In genomic region chr21:43643193-43643592, GRCh38 we compare ENCODE assay signal across 17 cellular contexts. TPM values are rescaled to one million over a fixed set of nuclear protein-coding genes. Genes with fewer than 3 reads are reported as not detected.
DNase-seq lines count a peak whose midpoint lies in the region; ATAC-seq, FAIRE-seq and TF ChIP-seq lines count a peak whose summit lies in the region.
"Had no signal": no experiment of that assay in that cellular context is flagged by ENCODE, and none has a peak within 500 bp of the region (broad histone marks: within the 10 kb centered on the region; RNA-seq: fewer than 3 reads in every experiment).

No MANE protein-coding gene starts in this region.

- H3K9me3 ChIP-seq in A549 (no peaks in the 10 kb centered on the region), HepG2 (ENCODE audit: low read length) (no peaks in the 10 kb centered on the region)

- no peaks in the 10 kb centered on the region for H3K27me3 ChIP-seq in HepG2 (ENCODE audit: control insufficient read depth in 1 of 2, insufficient read depth in 2 of 2, low read length in 2 of 2)

- TF ChIP-seq EP300 in A549 (IDR thresholded peaks at IDR 0.05), result no peak
- no peak for TF ChIP-seq EP300 in HepG2 (IDR thresholded peaks at IDR 0.05; ENCODE audit: low read depth in 2 of 2, low read length in 2 of 2)
- TF ChIP-seq EP300 in HepG2 (CRISPR knock-in tag; IDR thresholded peaks at IDR 0.05; ENCODE audit: borderline replicate concordance), result no peak

- H3K4me1 ChIP-seq in A549, result peaks cover 52% of the 10 kb centered on the region
- peaks cover 41% of the 10 kb centered on the region for H3K4me1 ChIP-seq in HepG2 (ENCODE audit: insufficient read depth, low read length)

- no peak overlapping the region for H2AFZ ChIP-seq in HepG2 (ENCODE audit: low read length)

- BruUV-seq in Calu3 (replicated peaks; lab: Mats Ljungman, UMichigan) (no TSS peak), HepG2 (replicated peaks; lab: Mats Ljungman, UMichigan) (no TSS peak)

- H3K4me3 ChIP-seq in A549 (no peak overlapping the region), HepG2 (replicated peaks in 1 of 3; ENCODE audit: insufficient read depth in 1 of 3, low read depth in 2 of 3, low read length in 3 of 3) (no peak overlapping the region)

- TF ChIP-seq POLR2A in A549 (IDR thresholded peaks at IDR 0.05; ENCODE audit: low read length) (no peak), HepG2 (IDR thresholded peaks at IDR 0.05; ENCODE audit: insufficient read depth in 1 of 2, low read depth in 2 of 2, low read length in 2 of 2) (no peak)

- POLR2A ChIA-PET in A549 (lab: Yijun Ruan, JAX) (no interaction called here), WTC11 (lab: Charles Lee) (no interaction called here), HepG2 (lab: Yijun Ruan, JAX) (no interaction called here)

- no peak for ATAC-seq in A549
- ATAC-seq in WTC11, result no peak
- ATAC-seq in HepG2, result no peak
- no peak for ATAC-seq in sciatic nerve
- no peak for ATAC-seq in GM21576 (IDR thresholded peaks at IDR 0.05; ENCODE audit: unreplicated experiment)
- ATAC-seq: SK-N-SH treated with all-trans-retinoic acid at 6 μM for 48 hours had no signal

- H3K9me3 Mint-ChIP-seq in Calu3 (ENCODE audit: low read depth, unreplicated experiment) (no peaks in the 10 kb centered on the region), WTC11 (no peaks in the 10 kb centered on the region)
- H3K9me3 Mint-ChIP-seq: CD4-positive, CD25-positive, alpha-beta regulatory T cell had no signal

- no peaks in the 10 kb centered on the region for H3K36me3 ChIP-seq in HepG2 (replicated peaks in 1 of 2; ENCODE audit: control insufficient read depth in 1 of 2, insufficient read depth in 2 of 2, low read length in 2 of 2)

- TF ChIP-seq RAD21 in A549 (conservative IDR thresholded peaks at IDR 0.05 in 1 of 2, IDR thresholded peaks at IDR 0.05 in 1 of 2), result no peak
- TF ChIP-seq RAD21 in HepG2 (CRISPR knock-in tag; IDR thresholded peaks at IDR 0.05), result no peak

- H3K4me3 Mint-ChIP-seq in Calu3 (ENCODE audit: low read depth, unreplicated experiment) (no peak overlapping the region), WTC11 (no peak overlapping the region)
- H3K4me3 Mint-ChIP-seq: CD4-positive, CD25-positive, alpha-beta regulatory T cell had no signal

- in situ Hi-C loops in HepG2 (cut with HindIII; ENCODE audit: extremely low pct_ligation_motif_present, low pct_unique_long_range_greater_than_20kb), result no loop called here

- H3K27ac ChIP-seq in A549 (peak overlapping the region; percentile 97 to 98), HepG2 (ENCODE audit: extremely low read length, insufficient read depth, low read length) (no peak overlapping the region)

- H3K79me2 ChIP-seq in HepG2 (ENCODE audit: insufficient read depth, low read length), result no peaks in the 10 kb centered on the region

- peaks cover 17% of the 10 kb centered on the region for H3K4me1 Mint-ChIP-seq in Calu3 (ENCODE audit: low read depth, unreplicated experiment)
- H3K4me1 Mint-ChIP-seq in WTC11, result peaks cover 17% of the 10 kb centered on the region; the same call in 1 of the 2 replicates

- intact Hi-C loops in Calu3 (cut with micrococcal nuclease; ENCODE audit: unreplicated experiment), result no loop called here
- intact Hi-C loops in HepG2 (cut with micrococcal nuclease; ENCODE audit: unreplicated experiment), result no loop called here
- intact Hi-C loops in sciatic nerve (cut with DNase I), result no loop called here

- H4K20me1 ChIP-seq in HepG2 (ENCODE audit: insufficient read depth, low read length), result no peaks in the 10 kb centered on the region

- H3K36me3 Mint-ChIP-seq in Calu3 (ENCODE audit: insufficient read depth, unreplicated experiment), result no peaks in the 10 kb centered on the region
- no peaks in the 10 kb centered on the region for H3K36me3 Mint-ChIP-seq in WTC11
- H3K36me3 Mint-ChIP-seq: CD4-positive, CD25-positive, alpha-beta regulatory T cell had no signal

- 88% methylated on average over 4 of the region's 4 CpGs for WGBS in A549 (ENCODE audit: missing lambda C conversion rate)
- 95% methylated on average over 4 of the region's 4 CpGs for WGBS in HepG2 (ENCODE audit: low lambda C conversion rate)

- H3K27me3 Mint-ChIP-seq in Calu3 (ENCODE audit: unreplicated experiment) (no peaks in the 10 kb centered on the region), WTC11 (ENCODE audit: low read depth) (no peaks in the 10 kb centered on the region)

- DNase-seq in A549 (ENCODE audit: low read depth in 1 of 2, low spot score in 1 of 2), result no peak
- DNase-seq in Calu3, result no peak
- peak; percentile 59 for DNase-seq in NCI-H2171 (lab: John Stamatoyannopoulos, UW)
- no peak for DNase-seq in WTC11 (ENCODE audit: low spot score)
- DNase-seq in HepG2 (ENCODE audit: low spot score), result no peak
- DNase-seq in stimulated activated CD8-positive, alpha-beta memory T cell treated with anti-CD3 and anti-CD28 coated beads, Interleukin-4, amount 100 ng/mL, for 48 hours, result no peak
- no peak for DNase-seq in sciatic nerve (ENCODE audit: low spot score)
- DNase-seq: CD4-positive, CD25-positive, alpha-beta regulatory T cell; DMS 273 treated with DMSO at 0.1 percent for 48 hours; Kasumi-1; NCI-H1417 treated with DMSO at 0.1 percent for 48 hours; NCI-H446; NK-92 treated with Interleukin-12 subunit alpha and Interleukin-12 subunit beta, amount 100 ng/mL, for 24 hours had no signal

- FAIRE-seq in A549 (lab: Jason Lieb, UNC), result no peak
- FAIRE-seq in HepG2 (lab: Jason Lieb, UNC), result no peak
- FAIRE-seq: GM12891, H1 had no signal

- H3K4me2 ChIP-seq in A549 (no peak overlapping the region), HepG2 (ENCODE audit: low read depth, low read length) (no peak overlapping the region)

- no peak overlapping the region for H3K9ac ChIP-seq in HepG2 (ENCODE audit: insufficient read depth, low read depth, low read length)

- TF ChIP-seq CTCF in A549 (IDR thresholded peaks at IDR 0.05) (no peak), Calu3 (IDR thresholded peaks at IDR 0.05; ENCODE audit: unreplicated experiment) (no peak), WTC11 (IDR thresholded peaks at IDR 0.05) (no peak), HepG2 (CRISPR knock-in tag; IDR thresholded peaks at IDR 0.05) (no peak)

- CTCF ChIA-PET in A549 (lab: Yijun Ruan, JAX) (no interaction called here), Calu3 (lab: Charles Lee) (no interaction called here), WTC11 (lab: Charles Lee) (no interaction called here), HepG2 (lab: Yijun Ruan, JAX; ENCODE audit: low intra/inter-chr PET ratio, low total read pairs) (no interaction called here)

- H3K27ac Mint-ChIP-seq in Calu3 (ENCODE audit: unreplicated experiment), result peak overlapping the region; percentile 39
- peak overlapping the region; percentile 58; the same call in 1 of the 2 replicates for H3K27ac Mint-ChIP-seq in WTC11
- H3K27ac Mint-ChIP-seq: CD4-positive, CD25-positive, alpha-beta regulatory T cell had no signal

RNA-seq across cellular contexts. Expression of gene HSF2BP, which starts 16.1 kb away (rescaled TPM):
- polyA plus RNA-seq in A549 (2011; rRNA removed) (2.7 and 3.1 TPM in 2 replicates), A549 (2017; fragmentation: RNase III; extraction: RNeasy Plus Mini Kit Qiagen cat#74134 plus additional on column Dnase treatment) (1.7 to 2.3 TPM (median 1.7 TPM) in 3 replicates), HepG2 (2011; rRNA removed) (0.63 and 0.67 TPM in 2 replicates)
- 1.5 and 1.6 TPM in 2 replicates for polyA plus RNA-seq in A549 (2012; cell fraction: cytosol; rRNA removed)
- 0.82 and 1.1 TPM in 2 replicates for polyA plus RNA-seq in A549 (2012; cell fraction: nucleus; rRNA removed)
- 2.0 and 2.1 TPM in 2 replicates for polyA minus RNA-seq in A549 (2011; rRNA and poly(A)+ RNA removed)
- total RNA-seq in Calu3 (2022) (0.95 and 1.5 TPM in 2 replicates), WTC11 (2021) (1.1 to 1.3 TPM (median 1.2 TPM) in 3 replicates), HepG2 (2016; rRNA removed; fragmentation: Illumina TruSeq; extraction: Trizol) (1.6 and 2.2 TPM in 2 replicates), sciatic nerve (1.8 TPM)
- 2.9 and 3.0 TPM in 2 replicates for total RNA-seq in HepG2 (2016; cell fraction: cytosol; rRNA removed; fragmentation: Illumina TruSeq; extraction: Trizol; ENCODE audit: low read depth)
- 1.8 and 2.1 TPM in 2 replicates for total RNA-seq in HepG2 (2016; cell fraction: insoluble cytoplasmic fraction; rRNA removed; fragmentation: Illumina TruSeq; extraction: Trizol)
- 1.7 and 2.1 TPM in 2 replicates for total RNA-seq in HepG2 (2016; cell fraction: membrane; rRNA removed; fragmentation: Illumina TruSeq; extraction: Trizol)
- total RNA-seq in HepG2 (2016; cell fraction: nucleus; rRNA removed; fragmentation: Illumina TruSeq; extraction: Trizol), result 1.6 and 2.4 TPM in 2 replicates
- polyA plus RNA-seq in HepG2 (2011; cell fraction: cytosol; rRNA removed), result 0.68 and 0.87 TPM in 2 replicates
- 0.98 and 1.1 TPM in 2 replicates for polyA plus RNA-seq in HepG2 (2011; cell fraction: nucleus; rRNA removed)
- polyA plus RNA-seq in HepG2 (2012), result 0.92 and 0.95 TPM in 2 replicates
- 0.49 and 0.50 TPM in 2 replicates for polyA plus RNA-seq in HepG2 (2016; cell fraction: cytosol; fragmentation: Illumina TruSeq; extraction: Trizol; ENCODE audit: low read depth)
- polyA plus RNA-seq in HepG2 (2016; cell fraction: insoluble cytoplasmic fraction; fragmentation: Illumina TruSeq; extraction: Trizol; ENCODE audit: low read depth), result 1.4 and 1.6 TPM in 2 replicates
- 0.49 and 0.94 TPM in 2 replicates for polyA plus RNA-seq in HepG2 (2016; cell fraction: membrane; fragmentation: Illumina TruSeq; extraction: Trizol; ENCODE audit: low read depth)
- 0.75 and 1.5 TPM in 2 replicates for polyA plus RNA-seq in HepG2 (2016; cell fraction: nucleus; fragmentation: Illumina TruSeq; extraction: Trizol; ENCODE audit: insufficient read depth, low read depth)
- 0.48 and 3.0 TPM in 2 replicates for polyA minus RNA-seq in HepG2 (2011; rRNA and poly(A)+ RNA removed; ENCODE audit: low replicate concordance)
- 0.69 TPM in 1 of 2 replicates, not detected in the other for polyA minus RNA-seq in HepG2 (2011; cell fraction: cytosol; rRNA and poly(A)+ RNA removed)
- 3.1 and 4.4 TPM in 2 replicates for polyA minus RNA-seq in HepG2 (2011; cell fraction: nucleus; rRNA and poly(A)+ RNA removed)

RNA-seq across cellular contexts. Expression of gene RRP1B, which starts 16.2 kb away (rescaled TPM):
- polyA plus RNA-seq in A549 (2011; rRNA removed) (25.4 and 32.5 TPM in 2 replicates), A549 (2017; fragmentation: RNase III; extraction: RNeasy Plus Mini Kit Qiagen cat#74134 plus additional on column Dnase treatment) (31.4 to 32.5 TPM (median 32.4 TPM) in 3 replicates), HepG2 (2011; rRNA removed) (16.3 TPM in 2 replicates)
- 14.6 and 17.7 TPM in 2 replicates for polyA plus RNA-seq in A549 (2012; cell fraction: cytosol; rRNA removed)
- 20.2 and 22.5 TPM in 2 replicates for polyA plus RNA-seq in A549 (2012; cell fraction: nucleus; rRNA removed)
- polyA minus RNA-seq in A549 (2011; rRNA and poly(A)+ RNA removed), result 23.1 and 26.2 TPM in 2 replicates
- total RNA-seq in Calu3 (2022) (24.6 and 26.0 TPM in 2 replicates), WTC11 (2021) (62.2 to 74.9 TPM (median 64.0 TPM) in 3 replicates), HepG2 (2016; rRNA removed; fragmentation: Illumina TruSeq; extraction: Trizol) (46.2 and 58.2 TPM in 2 replicates), sciatic nerve (18.1 TPM)
- total RNA-seq in HepG2 (2016; cell fraction: cytosol; rRNA removed; fragmentation: Illumina TruSeq; extraction: Trizol; ENCODE audit: low read depth), result 4.4 and 4.5 TPM in 2 replicates
- 45.9 and 49.4 TPM in 2 replicates for total RNA-seq in HepG2 (2016; cell fraction: insoluble cytoplasmic fraction; rRNA removed; fragmentation: Illumina TruSeq; extraction: Trizol)
- 16.5 and 16.9 TPM in 2 replicates for total RNA-seq in HepG2 (2016; cell fraction: membrane; rRNA removed; fragmentation: Illumina TruSeq; extraction: Trizol)
- 28.8 and 31.8 TPM in 2 replicates for total RNA-seq in HepG2 (2016; cell fraction: nucleus; rRNA removed; fragmentation: Illumina TruSeq; extraction: Trizol)
- polyA plus RNA-seq in HepG2 (2011; cell fraction: cytosol; rRNA removed), result 10.6 and 12.2 TPM in 2 replicates
- 17.2 and 19.0 TPM in 2 replicates for polyA plus RNA-seq in HepG2 (2011; cell fraction: nucleus; rRNA removed)
- 19.7 and 22.4 TPM in 2 replicates for polyA plus RNA-seq in HepG2 (2012)
- polyA plus RNA-seq in HepG2 (2016; cell fraction: cytosol; fragmentation: Illumina TruSeq; extraction: Trizol; ENCODE audit: low read depth), result 1.9 and 2.3 TPM in 2 replicates
- polyA plus RNA-seq in HepG2 (2016; cell fraction: insoluble cytoplasmic fraction; fragmentation: Illumina TruSeq; extraction: Trizol; ENCODE audit: low read depth), result 45.7 and 50.1 TPM in 2 replicates
- polyA plus RNA-seq in HepG2 (2016; cell fraction: membrane; fragmentation: Illumina TruSeq; extraction: Trizol; ENCODE audit: low read depth), result 7.9 and 8.4 TPM in 2 replicates
- 52.6 and 53.3 TPM in 2 replicates for polyA plus RNA-seq in HepG2 (2016; cell fraction: nucleus; fragmentation: Illumina TruSeq; extraction: Trizol; ENCODE audit: insufficient read depth, low read depth)
- 26.5 and 39.4 TPM in 2 replicates for polyA minus RNA-seq in HepG2 (2011; rRNA and poly(A)+ RNA removed; ENCODE audit: low replicate concordance)
- polyA minus RNA-seq in HepG2 (2011; cell fraction: cytosol; rRNA and poly(A)+ RNA removed), result 23.0 and 23.7 TPM in 2 replicates
- polyA minus RNA-seq in HepG2 (2011; cell fraction: nucleus; rRNA and poly(A)+ RNA removed), result 12.1 and 17.0 TPM in 2 replicates
